In genomic region chrX:13147758-13148157, GRCh38 we compare ENCODE assay signal across 21 cellular contexts.
"Had no signal": no experiment of that assay in that cellular context is flagged by ENCODE, and none has a peak within 500 bp of the region (broad histone marks: within the 10 kb centered on the region; RNA-seq: fewer than 3 reads in every experiment).

No MANE protein-coding gene starts in this region.

- H3K4me1 ChIP-seq: colonic mucosa, psoas muscle, right lobe of liver, testis, tibial nerve had no signal

- FAIRE-seq: frontal cortex had no signal

- H3K27ac Mint-ChIP-seq: endodermal cell; mesothelial cell of epicardium; nephron progenitor cell; stimulated activated naive B cell treated with anti-CD40 and anti-IgM and Interleukin-4, amounts not matched to agents 10 μg/mL and 1 μg/mL and 100 μg/mL, for 72 hours had no signal

- H3K4me3 ChIP-seq: colonic mucosa, heart left ventricle, psoas muscle, right lobe of liver, spleen, testis, tibial nerve had no signal

- H3K36me3 ChIP-seq: colonic mucosa, heart left ventricle, right lobe of liver, spleen, tibial nerve had no signal

- H3K4me1 Mint-ChIP-seq: endodermal cell; stimulated activated naive B cell treated with anti-CD40 and anti-IgM and Interleukin-4, amounts not matched to agents 10 μg/mL and 1 μg/mL and 100 μg/mL, for 72 hours had no signal

- DNase-seq: colonic mucosa; effector CD4-positive, alpha-beta T cell; endodermal cell; heart left ventricle; hippocampal formation; kidney glomerular epithelial cell; mammary epithelial cell; nephron progenitor cell; psoas muscle; retina; right lobe of liver; spleen; stimulated activated CD4-positive, alpha-beta T cell treated with anti-CD3 and anti-CD28 coated beads, Interleukin-15, amount 100 ng/mL, for 24 hours; stimulated activated CD4-positive, alpha-beta T cell treated with anti-CD3 and anti-CD28 coated beads, Interleukin-1b, Interleukin-23, amount 100 ng/mL, for 48 hours; stimulated activated CD4-positive, alpha-beta T cell treated with anti-CD3 and anti-CD28 coated beads, Interleukin-4, amount 100 ng/mL, for 24 hours; stimulated activated naive B cell treated with anti-CD40 and anti-IgM and Interleukin-4, amounts not matched to agents 10 μg/mL and 1 μg/mL and 100 μg/mL, for 72 hours; stimulated activated naive CD8-positive, alpha-beta T cell treated with anti-CD3 and anti-CD28 coated beads, Interleukin-15, amount 100 ng/mL, for 72 hours; testis had no signal

- H3K4me3 Mint-ChIP-seq: endodermal cell; mesothelial cell of epicardium; nephron progenitor cell; stimulated activated naive B cell treated with anti-CD40 and anti-IgM and Interleukin-4, amounts not matched to agents 10 μg/mL and 1 μg/mL and 100 μg/mL, for 72 hours; stimulated activated naive CD8-positive, alpha-beta T cell treated with anti-CD3 and anti-CD28 coated beads, Interleukin-15, amount 100 ng/mL, for 72 hours had no signal

- ATAC-seq: heart left ventricle; psoas muscle; right lobe of liver; stimulated activated naive B cell treated with anti-CD40 and anti-IgM and Interleukin-4, amounts not matched to agents 10 μg/mL and 1 μg/mL and 100 μg/mL, for 72 hours; stimulated activated naive CD8-positive, alpha-beta T cell treated with anti-CD3 and anti-CD28 coated beads, Interleukin-15, amount 100 ng/mL, for 72 hours had no signal

- H3K27ac ChIP-seq: colonic mucosa, heart left ventricle, psoas muscle, right lobe of liver, spleen, testis, tibial nerve had no signal

- H3K27me3 ChIP-seq: colonic mucosa, heart left ventricle, right lobe of liver, spleen, testis, tibial nerve had no signal

- H3K27me3 Mint-ChIP-seq: stimulated activated naive CD8-positive, alpha-beta T cell treated with anti-CD3 and anti-CD28 coated beads, Interleukin-15, amount 100 ng/mL, for 72 hours had no signal

- H3K9me3 ChIP-seq: colonic mucosa, psoas muscle, right lobe of liver, testis, tibial nerve had no signal
